Comparison of ENCODE assay signal across 22 cellular contexts in genomic region chr1:67696708-67697107, GRCh38.
"Had no signal": no experiment of that assay in that cellular context is flagged by ENCODE, and none has a peak within 500 bp of the region (broad histone marks: within the 10 kb centered on the region; RNA-seq: fewer than 3 reads in every experiment).

No MANE protein-coding gene starts in this region.

- DNase-seq: activated CD4-positive, alpha-beta memory T cell treated with anti-CD3 and anti-CD28 coated beads for 36 hours; activated CD4-positive, alpha-beta T cell treated with anti-CD3 and anti-CD28 coated beads for 48 hours; activated effector memory CD4-positive, alpha-beta T cell treated with Interleukin-2 at 50 U/mL for 16 hours; activated naive CD4-positive, alpha-beta T cell treated with Interleukin-2 at 50 U/mL for 16 hours; anterior cingulate cortex; effector memory CD8-positive, alpha-beta T cell; hippocampal formation; naive thymus-derived CD4-positive, alpha-beta T cell; nucleus accumbens; pancreas; retina; stimulated activated CD4-positive, alpha-beta T cell treated with anti-CD3 and anti-CD28 coated beads, Interleukin-12 subunit alpha, Interleukin-12 subunit beta, amount 100 ng/mL, for 4 hours; stimulated activated CD4-positive, alpha-beta T cell treated with anti-CD3 and anti-CD28 coated beads, Interleukin-4, amount 100 ng/mL, for 1 hour; stimulated activated naive CD8-positive, alpha-beta T cell treated with anti-CD3 and anti-CD28 coated beads, Interleukin-15, Interleukin-2, amounts not matched to agents 100 U/mL and 50 U/mL, for 24 hours; T-helper 2 cell; testis; transverse colon had no signal

- H3K4me1 ChIP-seq: gastroesophageal sphincter, pancreas, prostate gland, testis, transverse colon had no signal

- H3K36me3 ChIP-seq: pancreas, prostate gland had no signal

- H3K9me3 ChIP-seq: gastroesophageal sphincter, pancreas, prostate gland, testis, transverse colon had no signal

- ATAC-seq: activated CD4-positive, CD25-positive, alpha-beta regulatory T cell treated with anti-CD3 and anti-CD28 coated beads, Interleukin-2, amount 50 U/mL, for 24 hours; effector memory CD8-positive, alpha-beta T cell; gastroesophageal sphincter; naive thymus-derived CD4-positive, alpha-beta T cell; pancreas; sciatic nerve; stimulated activated naive CD8-positive, alpha-beta T cell treated with anti-CD3 and anti-CD28 coated beads, Interleukin-15, Interleukin-2, amounts not matched to agents 100 U/mL and 50 U/mL, for 24 hours had no signal

- H3K4me3 ChIP-seq: gastroesophageal sphincter, pancreas, prostate gland, skin epidermis, testis, transverse colon had no signal
